15 cellular contexts compared by ENCODE assay signal in genomic region chr7:73893342-73894101, GRCh38. TPM values are rescaled to one million over a fixed set of nuclear protein-coding genes. Genes with fewer than 3 reads are reported as not detected.
DNase-seq lines count a peak whose midpoint lies in the region; ATAC-seq, FAIRE-seq and TF ChIP-seq lines count a peak whose summit lies in the region.
"Had no signal": no experiment of that assay in that cellular context is flagged by ENCODE, and none has a peak within 500 bp of the region (broad histone marks: within the 10 kb centered on the region; RNA-seq: fewer than 3 reads in every experiment).

No MANE protein-coding gene starts in this region.

- no peak for TF ChIP-seq EP300 in HepG2 (IDR thresholded peaks at IDR 0.05; ENCODE audit: low read depth in 2 of 2, low read length in 2 of 2)
- TF ChIP-seq EP300 in HepG2 (CRISPR knock-in tag; IDR thresholded peaks at IDR 0.05; ENCODE audit: borderline replicate concordance) = no peak

- H3K4me1 ChIP-seq in HepG2 (ENCODE audit: insufficient read depth, low read length) (no peaks in the 10 kb centered on the region), right lobe of liver (no peaks in the 10 kb centered on the region), vagina (peaks cover 50% of the 10 kb centered on the region)

- no peaks in the 10 kb centered on the region for H3K4me1 Mint-ChIP-seq in activated T-helper 1 cell treated with anti-CD3 and anti-CD28 coated beads, Interleukin-12 subunit alpha, Interleukin-12 subunit beta, Interleukin-2, Interleukin-4 antibody, amounts not matched to agents 30 ng/mL and 10 ng/mL and 1 ng/mL, durations not matched to agents 14 hours and 24 hours and 36 hours (ENCODE audit: low read depth)

- H3K27me3 ChIP-seq in HepG2 (ENCODE audit: control insufficient read depth in 1 of 2, insufficient read depth in 2 of 2, low read length in 2 of 2) (peaks cover 2 to 32% of the 10 kb centered on the region in 2 experiments; a peak in 3 of 5 replicates), right lobe of liver (no peaks in the 10 kb centered on the region), vagina (no peaks in the 10 kb centered on the region)
- H3K27me3 ChIP-seq: brain microvascular endothelial cell, left lung had no signal

- BruUV-seq in HepG2 (replicated peaks; lab: Mats Ljungman, UMichigan) = no TSS peak

- H3K27me3 Mint-ChIP-seq in activated T-helper 1 cell treated with anti-CD3 and anti-CD28 coated beads, Interleukin-12 subunit alpha, Interleukin-12 subunit beta, Interleukin-2, Interleukin-4 antibody, amounts not matched to agents 30 ng/mL and 10 ng/mL and 1 ng/mL, durations not matched to agents 14 hours and 24 hours and 36 hours (ENCODE audit: insufficient read depth) = peaks cover 3% of the 10 kb centered on the region

- H3K4me3 Mint-ChIP-seq in activated T-helper 1 cell treated with anti-CD3 and anti-CD28 coated beads, Interleukin-12 subunit alpha, Interleukin-12 subunit beta, Interleukin-2, Interleukin-4 antibody, amounts not matched to agents 30 ng/mL and 10 ng/mL and 1 ng/mL, durations not matched to agents 14 hours and 24 hours and 36 hours = no peak overlapping the region

- intact Hi-C loops in HepG2 (cut with micrococcal nuclease; ENCODE audit: unreplicated experiment) = loop anchor here (10.0 kb wide), 1 partner anchor 61 kb away; no protein-coding TSS in a partner anchor
- intact Hi-C loops in right lobe of liver (cut with DNase I) = no loop called here
- intact Hi-C loops in vagina (cut with DNase I) = loop anchor here (2.0 kb wide), 2 partner anchors 133 to 139 kb away; no protein-coding TSS in a partner anchor
- intact Hi-C loops in activated T-helper 1 cell treated with anti-CD3 and anti-CD28 coated beads, Interleukin-12 subunit alpha, Interleukin-12 subunit beta, Interleukin-2, Interleukin-4 antibody, amounts not matched to agents 30 ng/mL and 10 ng/mL and 1 ng/mL, durations not matched to agents 14 hours and 24 hours and 36 hours (cut with micrococcal nuclease) = no loop called here

- ATAC-seq in HepG2 (no peak), right lobe of liver (no peak), omental fat pad (ENCODE audit: low FRiP score) (peak; percentile 20)

- H3K36me3 Mint-ChIP-seq in activated T-helper 1 cell treated with anti-CD3 and anti-CD28 coated beads, Interleukin-12 subunit alpha, Interleukin-12 subunit beta, Interleukin-2, Interleukin-4 antibody, amounts not matched to agents 30 ng/mL and 10 ng/mL and 1 ng/mL, durations not matched to agents 14 hours and 24 hours and 36 hours (ENCODE audit: low read depth) = no peaks in the 10 kb centered on the region

- peaks cover 8% of the 10 kb centered on the region for H3K9me3 ChIP-seq in HepG2 (ENCODE audit: low read length)
- H3K9me3 ChIP-seq in right lobe of liver = no peaks in the 10 kb centered on the region
- no peaks in the 10 kb centered on the region for H3K9me3 ChIP-seq in vagina

- FAIRE-seq in HepG2 (lab: Jason Lieb, UNC) = no peak

- no peaks in the 10 kb centered on the region for H4K20me1 ChIP-seq in HepG2 (ENCODE audit: insufficient read depth, low read length)

- in situ Hi-C loops in HepG2 (cut with HindIII; ENCODE audit: extremely low pct_ligation_motif_present, low pct_unique_long_range_greater_than_20kb) = no loop called here

- H3K27ac Mint-ChIP-seq in activated T-helper 1 cell treated with anti-CD3 and anti-CD28 coated beads, Interleukin-12 subunit alpha, Interleukin-12 subunit beta, Interleukin-2, Interleukin-4 antibody, amounts not matched to agents 30 ng/mL and 10 ng/mL and 1 ng/mL, durations not matched to agents 14 hours and 24 hours and 36 hours = no peak overlapping the region

- H3K79me2 ChIP-seq in HepG2 (ENCODE audit: insufficient read depth, low read length) = no peaks in the 10 kb centered on the region

- no peak overlapping the region for H2AFZ ChIP-seq in HepG2 (ENCODE audit: low read length)

- DNase-seq in HepG2 (ENCODE audit: low spot score) (no peak), right lobe of liver (no peak), fibroblast of mammary gland (ENCODE audit: low read depth) (peak; percentile 46), omental fat pad (ENCODE audit: low spot score) (no peak), vagina (ENCODE audit: extremely low spot score in 2 of 2) (no peak), NCI-H82 (lab: John Stamatoyannopoulos, UW) (no peak), COLO829 (ENCODE audit: low spot score) (no peak)
- no peak for DNase-seq in activated T-helper 1 cell treated with anti-CD3 and anti-CD28 coated beads, Interleukin-12 subunit alpha, Interleukin-12 subunit beta, Interleukin-2, Interleukin-4 antibody, amounts not matched to agents 30 ng/mL and 10 ng/mL and 1 ng/mL, durations not matched to agents 14 hours and 24 hours and 36 hours (ENCODE audit: low spot score)
- DNase-seq: GDM1; left lung; NCI-H1436 treated with DMSO at 0.1 percent for 48 hours; stimulated activated CD4-positive, alpha-beta T cell treated with anti-CD3 and anti-CD28 coated beads, Interleukin-12 subunit alpha, Interleukin-12 subunit beta, amount 100 ng/mL, for 4 hours had no signal

- no peaks in the 10 kb centered on the region for H3K36me3 ChIP-seq in HepG2 (replicated peaks in 1 of 2; ENCODE audit: control insufficient read depth in 1 of 2, insufficient read depth in 2 of 2, low read length in 2 of 2)
- no peaks in the 10 kb centered on the region for H3K36me3 ChIP-seq in right lobe of liver
- no peaks in the 10 kb centered on the region for H3K36me3 ChIP-seq in vagina
- H3K36me3 ChIP-seq: brain microvascular endothelial cell, left lung had no signal

- CTCF ChIA-PET in HepG2 (lab: Yijun Ruan, JAX; ENCODE audit: low intra/inter-chr PET ratio, low total read pairs) = no interaction called here

- TF ChIP-seq CTCF in HepG2 (CRISPR knock-in tag; IDR thresholded peaks at IDR 0.05) (no peak), right lobe of liver (IDR thresholded peaks at IDR 0.05) (no peak), fibroblast of mammary gland (conservative IDR thresholded peaks at IDR 0.05; ENCODE audit: control insufficient read depth, insufficient read depth, low read depth, low read length) (no peak), omental fat pad (IDR thresholded peaks at IDR 0.05) (no peak), vagina (IDR thresholded peaks at IDR 0.05) (no peak)

- H3K27ac ChIP-seq in HepG2 (ENCODE audit: extremely low read length, insufficient read depth, low read length) (no peak overlapping the region), right lobe of liver (no peak overlapping the region), vagina (peak overlapping the region; percentile 62)
- H3K27ac ChIP-seq: epithelial cell of prostate had no signal

- H3K9me3 Mint-ChIP-seq in activated T-helper 1 cell treated with anti-CD3 and anti-CD28 coated beads, Interleukin-12 subunit alpha, Interleukin-12 subunit beta, Interleukin-2, Interleukin-4 antibody, amounts not matched to agents 30 ng/mL and 10 ng/mL and 1 ng/mL, durations not matched to agents 14 hours and 24 hours and 36 hours = no peaks in the 10 kb centered on the region

- H3K9ac ChIP-seq in HepG2 (ENCODE audit: insufficient read depth, low read depth, low read length) = no peak overlapping the region

- H3K4me2 ChIP-seq in HepG2 (ENCODE audit: low read depth, low read length) = no peak overlapping the region

- 31% methylated on average over 4 of the region's 22 CpGs for WGBS in HepG2 (ENCODE audit: low lambda C conversion rate)
- WGBS in right lobe of liver (ENCODE audit: insufficient coverage, low coverage, low lambda C conversion rate, missing lambda C conversion rate) = 67% methylated on average over 3 of the region's 22 CpGs

- H3K4me3 ChIP-seq in HepG2 (replicated peaks in 1 of 3; ENCODE audit: insufficient read depth in 1 of 3, low read depth in 2 of 3, low read length in 3 of 3) = no peak overlapping the region
- no peak overlapping the region for H3K4me3 ChIP-seq in right lobe of liver
- no peak overlapping the region for H3K4me3 ChIP-seq in fibroblast of mammary gland (ENCODE audit: control insufficient read depth, low read depth, low read length)
- H3K4me3 ChIP-seq in vagina = no peak overlapping the region
- H3K4me3 ChIP-seq: left lung had no signal

- POLR2A ChIA-PET in HepG2 (lab: Yijun Ruan, JAX) = no interaction called here

- TF ChIP-seq RAD21 in HepG2 (CRISPR knock-in tag; IDR thresholded peaks at IDR 0.05) = no peak

- no peak for TF ChIP-seq POLR2A in HepG2 (IDR thresholded peaks at IDR 0.05; ENCODE audit: insufficient read depth in 1 of 2, low read depth in 2 of 2, low read length in 2 of 2)
- TF ChIP-seq POLR2A in right lobe of liver (IDR thresholded peaks at IDR 0.05) = no peak
- TF ChIP-seq POLR2A in vagina (IDR thresholded peaks at IDR 0.05) = no peak

RNA-seq across cellular contexts. Expression of gene TMEM270, which starts 32.6 kb away (rescaled TPM):
- total RNA-seq in HepG2 (2016; rRNA removed; fragmentation: Illumina TruSeq; extraction: Trizol) (not detected in 2 replicates), right lobe of liver (not detected), omental fat pad (not detected), vagina (not detected)
- total RNA-seq in HepG2 (2016; cell fraction: cytosol; rRNA removed; fragmentation: Illumina TruSeq; extraction: Trizol; ENCODE audit: low read depth) = not detected in 2 replicates
- total RNA-seq in HepG2 (2016; cell fraction: insoluble cytoplasmic fraction; rRNA removed; fragmentation: Illumina TruSeq; extraction: Trizol) = not detected in 2 replicates
- not detected in 2 replicates for total RNA-seq in HepG2 (2016; cell fraction: membrane; rRNA removed; fragmentation: Illumina TruSeq; extraction: Trizol)
- not detected in 2 replicates for total RNA-seq in HepG2 (2016; cell fraction: nucleus; rRNA removed; fragmentation: Illumina TruSeq; extraction: Trizol)
- not detected in 2 replicates for polyA plus RNA-seq in HepG2 (2011; rRNA removed)
- polyA plus RNA-seq in HepG2 (2011; cell fraction: cytosol; rRNA removed) = not detected in 2 replicates
- polyA plus RNA-seq in HepG2 (2011; cell fraction: nucleus; rRNA removed) = not detected in 2 replicates
- not detected in 2 replicates for polyA plus RNA-seq in HepG2 (2012)
- not detected in 2 replicates for polyA plus RNA-seq in HepG2 (2016; cell fraction: cytosol; fragmentation: Illumina TruSeq; extraction: Trizol; ENCODE audit: low read depth)
- polyA plus RNA-seq in HepG2 (2016; cell fraction: insoluble cytoplasmic fraction; fragmentation: Illumina TruSeq; extraction: Trizol; ENCODE audit: low read depth) = not detected in 2 replicates
- not detected in 2 replicates for polyA plus RNA-seq in HepG2 (2016; cell fraction: membrane; fragmentation: Illumina TruSeq; extraction: Trizol; ENCODE audit: low read depth)
- not detected in 2 replicates for polyA plus RNA-seq in HepG2 (2016; cell fraction: nucleus; fragmentation: Illumina TruSeq; extraction: Trizol; ENCODE audit: insufficient read depth, low read depth)
- 1.4 TPM in 1 of 2 replicates, not detected in the other for polyA minus RNA-seq in HepG2 (2011; rRNA and poly(A)+ RNA removed; ENCODE audit: low replicate concordance)
- polyA minus RNA-seq in HepG2 (2011; cell fraction: cytosol; rRNA and poly(A)+ RNA removed) = not detected in 2 replicates
- not detected in 2 replicates for polyA minus RNA-seq in HepG2 (2011; cell fraction: nucleus; rRNA and poly(A)+ RNA removed)
- not detected in 2 replicates for total RNA-seq in activated T-helper 1 cell treated with anti-CD3 and anti-CD28 coated beads, Interleukin-12 subunit alpha, Interleukin-12 subunit beta, Interleukin-2, Interleukin-4 antibody, amounts not matched to agents 30 ng/mL and 10 ng/mL and 1 ng/mL, durations not matched to agents 14 hours and 24 hours and 36 hours
- total RNA-seq: left lung had no signal
- polyA plus RNA-seq: AG04450 had no signal

RNA-seq across cellular contexts. Expression of gene METTL27, which starts 51.2 kb away (rescaled TPM):
- total RNA-seq in HepG2 (2016; rRNA removed; fragmentation: Illumina TruSeq; extraction: Trizol) (1.2 and 2.0 TPM in 2 replicates), right lobe of liver (1 to 10 TPM in 3 of 6 experiments, under 1 TPM in 3; 0.49 to 1.4 (median 1.0) TPM), omental fat pad (1 to 10 TPM in 3 of 4 donors, not detected in 1; 2.5 to 5.7 (median 3.4) TPM), vagina (not detected)
- total RNA-seq in HepG2 (2016; cell fraction: cytosol; rRNA removed; fragmentation: Illumina TruSeq; extraction: Trizol; ENCODE audit: low read depth) = 0.88 and 1.1 TPM in 2 replicates
- 1.3 and 1.7 TPM in 2 replicates for total RNA-seq in HepG2 (2016; cell fraction: insoluble cytoplasmic fraction; rRNA removed; fragmentation: Illumina TruSeq; extraction: Trizol)
- 0.77 and 1.5 TPM in 2 replicates for total RNA-seq in HepG2 (2016; cell fraction: membrane; rRNA removed; fragmentation: Illumina TruSeq; extraction: Trizol)
- 0.60 and 0.99 TPM in 2 replicates for total RNA-seq in HepG2 (2016; cell fraction: nucleus; rRNA removed; fragmentation: Illumina TruSeq; extraction: Trizol)
- 3.0 and 3.6 TPM in 2 replicates for polyA plus RNA-seq in HepG2 (2011; rRNA removed)
- 1.5 and 4.7 TPM in 2 replicates for polyA plus RNA-seq in HepG2 (2011; cell fraction: cytosol; rRNA removed)
- polyA plus RNA-seq in HepG2 (2011; cell fraction: nucleus; rRNA removed) = 3.3 and 4.0 TPM in 2 replicates
- polyA plus RNA-seq in HepG2 (2012) = 1.8 and 2.3 TPM in 2 replicates
- polyA plus RNA-seq in HepG2 (2016; cell fraction: cytosol; fragmentation: Illumina TruSeq; extraction: Trizol; ENCODE audit: low read depth) = 1.4 and 1.7 TPM in 2 replicates
- polyA plus RNA-seq in HepG2 (2016; cell fraction: insoluble cytoplasmic fraction; fragmentation: Illumina TruSeq; extraction: Trizol; ENCODE audit: low read depth) = 0.83 and 1.6 TPM in 2 replicates
- polyA plus RNA-seq in HepG2 (2016; cell fraction: membrane; fragmentation: Illumina TruSeq; extraction: Trizol; ENCODE audit: low read depth) = 0.92 and 1.7 TPM in 2 replicates
- 1.5 and 1.8 TPM in 2 replicates for polyA plus RNA-seq in HepG2 (2016; cell fraction: nucleus; fragmentation: Illumina TruSeq; extraction: Trizol; ENCODE audit: insufficient read depth, low read depth)
- 3.6 and 5.4 TPM in 2 replicates for polyA minus RNA-seq in HepG2 (2011; rRNA and poly(A)+ RNA removed; ENCODE audit: low replicate concordance)
- 0.69 and 0.70 TPM in 2 replicates for polyA minus RNA-seq in HepG2 (2011; cell fraction: cytosol; rRNA and poly(A)+ RNA removed)
- 2.1 and 3.7 TPM in 2 replicates for polyA minus RNA-seq in HepG2 (2011; cell fraction: nucleus; rRNA and poly(A)+ RNA removed)
- 1.2 and 1.8 TPM in 2 replicates for total RNA-seq in activated T-helper 1 cell treated with anti-CD3 and anti-CD28 coated beads, Interleukin-12 subunit alpha, Interleukin-12 subunit beta, Interleukin-2, Interleukin-4 antibody, amounts not matched to agents 30 ng/mL and 10 ng/mL and 1 ng/mL, durations not matched to agents 14 hours and 24 hours and 36 hours

Comparison
In these comparisons a context has a peak if more than half of its experiments do, and no peak if none do; other contexts are left out.
1. intact Hi-C loops: an anchor here in HepG2 (10.0 kb wide) and vagina (2.0 kb wide); none called in right lobe of liver and activated T-helper 1 cell treated with anti-CD3 and anti-CD28 coated beads, Interleukin-12 subunit alpha, Interleukin-12 subunit beta, Interleukin-2, Interleukin-4 antibody, amounts not matched to agents 30 ng/mL and 10 ng/mL and 1 ng/mL, durations not matched to agents 14 hours and 24 hours and 36 hours.